ENCODE assay signal across 15 cellular contexts in genomic region chr9:89441655-89441970, GRCh38. TPM values are rescaled to one million over a fixed set of nuclear protein-coding genes. Genes with fewer than 3 reads are reported as not detected.
DNase-seq lines count a peak whose midpoint lies in the region; ATAC-seq and TF ChIP-seq lines count a peak whose summit lies in the region.
"Had no signal": no experiment of that assay in that cellular context is flagged by ENCODE, and none has a peak within 500 bp of the region (broad histone marks: within the 10 kb centered on the region; RNA-seq: fewer than 3 reads in every experiment).

No MANE protein-coding gene starts in this region.

- H3K27ac ChIP-seq in CD4-positive, alpha-beta memory T cell (ENCODE audit: low read depth, low read length): peak overlapping the region; percentile 50
- H3K27ac ChIP-seq in OCI-LY7 (ENCODE audit: low read depth, low read length, poor library complexity, severe bottlenecking) (peak overlapping the region; percentile 49), dorsolateral prefrontal cortex (peak overlapping the region in 56 of 59 donors; percentile 13 to 100 (median 95)), skin epidermis (peak overlapping the region in 16 of 21 experiments; percentile 15 to 82 (median 68))

- no TSS peak for BruUV-seq in OCI-LY7 (replicated peaks; lab: Mats Ljungman, UMichigan)

- peaks cover 13 to 68% of the 10 kb centered on the region in 2 donors for H3K36me3 Mint-ChIP-seq in CD4-positive, alpha-beta memory T cell

- DNase-seq in CD4-positive, alpha-beta memory T cell: no peak
- DNase-seq in OCI-LY7 (ENCODE audit: low spot score) (no peak), dorsolateral prefrontal cortex (no peak), NCI-H69 (lab: John Stamatoyannopoulos, UW) (no peak), 8988T (no peak)
- DNase-seq: activated CD4-positive, CD25-positive, alpha-beta regulatory T cell treated with anti-CD3 and anti-CD28 coated beads, Interleukin-2, amount 50 U/mL, for 72 hours; activated effector memory CD4-positive, alpha-beta T cell treated with anti-CD3 and anti-CD28 coated beads, Interleukin-2, amount 50 U/mL, for 16 hours; Caco-2; caudate nucleus; NCI-H1105; NCI-H2227 treated with DMSO at 0.1 percent for 48 hours had no signal

- TF ChIP-seq CTCF in OCI-LY7 (conservative IDR thresholded peaks at IDR 0.05; ENCODE audit: low read length) (no peak), dorsolateral prefrontal cortex (IDR thresholded peaks at IDR 0.05 in 54 of 56, conservative IDR thresholded peaks at IDR 0.05 in 2 of 56; ENCODE audit: low read depth in 1 of 56, partially characterized antibody in 56 of 56) (no peak)

- POLR2A ChIA-PET in CD4-positive, alpha-beta memory T cell (lab: Charles Lee; ENCODE audit: partially characterized antibody): interaction anchor here (0.8 to 7.1 kb wide), 12 partner anchors 7 to 108 kb away, joined by 3 to 52 read pairs (median 8); no protein-coding TSS in a partner anchor
- POLR2A ChIA-PET in OCI-LY7 (lab: Charles Lee): interaction anchor here (0.8 to 2.7 kb wide), 3 partner anchors 12 to 108 kb away, joined by 3 to 8 read pairs (median 4); no protein-coding TSS in a partner anchor

- ATAC-seq in HG02623 (IDR thresholded peaks at IDR 0.05; ENCODE audit: unreplicated experiment) (no peak), GM19467 (IDR thresholded peaks at IDR 0.05; ENCODE audit: unreplicated experiment) (no peak)

- peaks cover 24% of the 10 kb centered on the region for H3K36me3 ChIP-seq in CD4-positive, alpha-beta memory T cell (ENCODE audit: insufficient read depth, low read length)
- no peaks in the 10 kb centered on the region for H3K36me3 ChIP-seq in OCI-LY7 (ENCODE audit: insufficient read depth, low read length)

- H3K27me3 ChIP-seq in CD4-positive, alpha-beta memory T cell (ENCODE audit: insufficient read depth, low read length): no peaks in the 10 kb centered on the region
- H3K27me3 ChIP-seq in dorsolateral prefrontal cortex: no peaks in the 10 kb centered on the region

- H3K4me3 ChIP-seq in CD4-positive, alpha-beta memory T cell (ENCODE audit: low read length in 2 of 2): no peak overlapping the region
- H3K4me3 ChIP-seq in OCI-LY7 (ENCODE audit: low read depth, low read length, poor library complexity, severe bottlenecking): peak overlapping the region; percentile 45
- no peak overlapping the region for H3K4me3 ChIP-seq in dorsolateral prefrontal cortex
- H3K4me3 ChIP-seq in skin epidermis: no peak overlapping the region

- H3K27ac Mint-ChIP-seq in CD4-positive, alpha-beta memory T cell: peak overlapping the region; percentile 80 to 94 (median 93)

- peak overlapping the region in 3 of 8 donors; percentile 10 to 77 (median 36) for H3K4me3 Mint-ChIP-seq in CD4-positive, alpha-beta memory T cell

- CTCF ChIA-PET in CD4-positive, alpha-beta memory T cell (lab: Charles Lee; ENCODE audit: partially characterized antibody): interaction anchor here (1.4 to 3.4 kb wide), 3 partner anchors 10 to 107 kb away, joined by 3 to 22 read pairs (median 7); no protein-coding TSS in a partner anchor
- CTCF ChIA-PET in OCI-LY7 (lab: Charles Lee; ENCODE audit: unreplicated experiment): interaction anchor here (1.3 kb wide), 1 partner anchor 13 kb away, joined by 7 read pairs; no protein-coding TSS in a partner anchor

- intact Hi-C loops in CD4-positive, alpha-beta memory T cell (cut with micrococcal nuclease): loop anchor here (2.0 kb wide), 1 partner anchor 15 kb away; no protein-coding TSS in a partner anchor
- intact Hi-C loops in OCI-LY7 (cut with micrococcal nuclease; ENCODE audit: unreplicated experiment): no loop called here
- intact Hi-C loops in dorsolateral prefrontal cortex (cut with DNase I): no loop called here

- no peaks in the 10 kb centered on the region for H3K9me3 ChIP-seq in CD4-positive, alpha-beta memory T cell (ENCODE audit: control insufficient read depth in 1 of 2, low read length in 2 of 2)
- no peaks in the 10 kb centered on the region for H3K9me3 ChIP-seq in OCI-LY7 (ENCODE audit: low read length)
- H3K9me3 ChIP-seq: Caco-2 had no signal

- H3K9me2 ChIP-seq in OCI-LY7 (ENCODE audit: insufficient read depth, low read length): no peaks in the 10 kb centered on the region

- peaks cover 99% of the 10 kb centered on the region for H3K4me1 ChIP-seq in CD4-positive, alpha-beta memory T cell (ENCODE audit: insufficient read depth, low read length)
- H3K4me1 ChIP-seq in OCI-LY7 (ENCODE audit: insufficient read depth, low read length, poor library complexity, severe bottlenecking): peaks cover 75% of the 10 kb centered on the region
- H3K4me1 ChIP-seq: Caco-2 had no signal

- H3K4me2 ChIP-seq in OCI-LY7 (ENCODE audit: low read length): peak overlapping the region; percentile 58

- no peaks in the 10 kb centered on the region for H3K9me3 Mint-ChIP-seq in CD4-positive, alpha-beta memory T cell
- H3K9me3 Mint-ChIP-seq: IgD-negative memory B cell had no signal

- H4K20me1 ChIP-seq in OCI-LY7 (ENCODE audit: insufficient read depth, low read length): peaks cover 4% of the 10 kb centered on the region; the same call in 1 of the 2 replicates

- H2AFZ ChIP-seq in OCI-LY7 (ENCODE audit: low read length): no peak overlapping the region

- no peaks in the 10 kb centered on the region for H3K27me3 Mint-ChIP-seq in CD4-positive, alpha-beta memory T cell
- H3K27me3 Mint-ChIP-seq: IgD-negative memory B cell had no signal

- H3K79me2 ChIP-seq in OCI-LY7 (ENCODE audit: insufficient read depth, low read depth, low read length): no peaks in the 10 kb centered on the region

- H3K4me1 Mint-ChIP-seq in CD4-positive, alpha-beta memory T cell: peaks cover 69 to 95% (median 85%) of the 10 kb centered on the region in 4 donors

RNA-seq across cellular contexts. Expression of gene SEMA4D, which starts 56.3 kb away (rescaled TPM):
- 100 to 1,000 TPM; 393 to 410 TPM for total RNA-seq in CD4-positive, alpha-beta memory T cell
- 100 to 1,000 TPM in 1 of 2 donors, 10 to 100 TPM in 1; 49.5 to 166 TPM for polyA plus RNA-seq in CD4-positive, alpha-beta memory T cell
- total RNA-seq in OCI-LY7 (2014; rRNA removed; shearing (Covaris generic)): 28.5 and 33.7 TPM in 2 replicates
- total RNA-seq in OCI-LY7 (2022) (52.8 and 60.5 TPM in 2 replicates), dorsolateral prefrontal cortex (100 to 1,000 TPM in 116 of 120 experiments, 10 to 100 TPM in 4; 90.5 to 697 (median 192) TPM)
